14 cellular contexts compared by ENCODE assay signal in the genomic region with DNA sequence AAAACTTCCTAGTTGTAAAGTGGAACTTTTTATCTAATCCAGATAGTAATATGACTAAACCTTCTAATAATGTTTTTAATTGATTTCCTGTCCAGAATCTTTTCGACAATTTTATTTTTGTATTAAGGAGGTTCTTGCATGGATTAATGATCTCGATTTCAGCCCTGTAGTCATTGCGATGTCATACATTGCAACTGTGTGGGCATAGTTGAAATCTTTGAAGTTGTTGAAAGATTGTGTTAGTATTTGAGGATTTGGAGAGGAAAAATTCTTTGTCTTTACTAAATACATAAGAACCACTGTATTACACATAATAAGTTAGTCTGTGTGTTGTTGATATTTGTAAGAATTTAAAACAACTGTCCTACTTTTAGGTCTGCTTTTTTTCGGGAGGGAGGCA. TPM values are rescaled to one million over a fixed set of nuclear protein-coding genes. Genes with fewer than 3 reads are reported as not detected.
A peak's percentile ranks its signal among the peaks of the same experiment; 100 is the strongest.
DNase-seq lines count a peak whose midpoint lies in the region; ATAC-seq and TF ChIP-seq lines count a peak whose summit lies in the region.
"Had no signal": no experiment of that assay in that cellular context is flagged by ENCODE, and none has a peak within 500 bp of the region (broad histone marks: within the 10 kb centered on the region; RNA-seq: fewer than 3 reads in every experiment).

No MANE protein-coding gene starts in this region.

- no peaks in the 10 kb centered on the region for H3K27me3 ChIP-seq in right cardiac atrium (ENCODE audit: control insufficient read depth, insufficient read depth)
- H3K27me3 ChIP-seq in muscle layer of duodenum (ENCODE audit: low read depth, low read length), result no peaks in the 10 kb centered on the region
- H3K27me3 ChIP-seq: body of pancreas had no signal

- H3K9me3 ChIP-seq in right cardiac atrium (ENCODE audit: control insufficient read depth, low read length), result no peaks in the 10 kb centered on the region
- no peaks in the 10 kb centered on the region for H3K9me3 ChIP-seq in muscle layer of duodenum (ENCODE audit: control insufficient read depth in 1 of 2, low read length in 2 of 2)
- H3K9me3 ChIP-seq: body of pancreas had no signal

- H3K27ac ChIP-seq in right cardiac atrium (ENCODE audit: low read length) (no peak overlapping the region), muscle layer of duodenum (ENCODE audit: low read length) (peak overlapping the region; percentile 13)

- DNase-seq in right cardiac atrium, result no peak
- DNase-seq in cardiac septum (ENCODE audit: low spot score), result no peak
- peak; percentile 56 for DNase-seq in choroid plexus epithelial cell (ENCODE audit: low read depth)
- DNase-seq in NCI-H2227 (lab: John Stamatoyannopoulos, UW; ENCODE audit: unreplicated experiment), result no peak
- no peak for DNase-seq in effector CD4-positive, alpha-beta T cell
- DNase-seq: activated CD4-positive, alpha-beta memory T cell treated with anti-CD3 and anti-CD28 coated beads, Interleukin-2, amount 10 ng/mL, durations not matched to agents 7 days and 5 days; body of pancreas; GOT3; NCI-H1092 treated with DMSO at 0.1 percent for 48 hours; NCI-H2171 treated with DMSO at 0.1 percent for 48 hours; nephron progenitor cell had no signal

- ATAC-seq in right cardiac atrium (no peak), GM18858 (IDR thresholded peaks at IDR 0.05; ENCODE audit: unreplicated experiment) (no peak), HG02870 (IDR thresholded peaks at IDR 0.05; ENCODE audit: unreplicated experiment) (no peak)

- H3K4me1 ChIP-seq in right cardiac atrium (ENCODE audit: control insufficient read depth, insufficient read depth, low read length) (peaks cover 4% of the 10 kb centered on the region), muscle layer of duodenum (ENCODE audit: control insufficient read depth in 1 of 2, insufficient read depth in 2 of 2, low read length in 2 of 2) (peaks cover 9 to 25% of the 10 kb centered on the region in 2 donors)

- intact Hi-C loops in right cardiac atrium (cut with DNase I), result no loop called here
- intact Hi-C loops in cardiac septum (cut with DNase I), result loop anchor here (5.0 kb wide), 1 partner anchor 100 kb away; no protein-coding TSS in a partner anchor

- 40% methylated on average over 4 of the region's 4 CpGs for WGBS in right cardiac atrium

- H3K4me3 ChIP-seq in right cardiac atrium (ENCODE audit: low read length) (peak overlapping the region; percentile 18), choroid plexus epithelial cell (ENCODE audit: low read depth, low read length) (peak overlapping the region; percentile 7), muscle layer of duodenum (ENCODE audit: low read depth in 1 of 2, low read length in 2 of 2) (no peak overlapping the region)
- H3K4me3 ChIP-seq: body of pancreas had no signal

- no peaks in the 10 kb centered on the region for H3K36me3 ChIP-seq in muscle layer of duodenum (ENCODE audit: control insufficient read depth in 1 of 2, insufficient read depth in 2 of 2, low read length in 2 of 2)

- TF ChIP-seq CTCF in choroid plexus epithelial cell (conservative IDR thresholded peaks at IDR 0.05; ENCODE audit: low read depth, low read length), result no peak

RNA-seq across cellular contexts. Expression of gene ACSL3, which starts 31.1 kb away (rescaled TPM):
- total RNA-seq in right cardiac atrium, result 10 to 100 TPM; 35.2 to 50.4 (median 36.6) TPM
- polyA plus RNA-seq in right cardiac atrium, result 14.4 TPM
- total RNA-seq in cardiac septum, result 37.4 TPM

Comparison
In these comparisons a context has a peak if more than half of its experiments do, and no peak if none do; other contexts are left out.
1. H3K4me3 ChIP-seq: peak in right cardiac atrium (single experiment) and choroid plexus epithelial cell (single experiment); none in muscle layer of duodenum (0 of 2).